In the genomic region with DNA sequence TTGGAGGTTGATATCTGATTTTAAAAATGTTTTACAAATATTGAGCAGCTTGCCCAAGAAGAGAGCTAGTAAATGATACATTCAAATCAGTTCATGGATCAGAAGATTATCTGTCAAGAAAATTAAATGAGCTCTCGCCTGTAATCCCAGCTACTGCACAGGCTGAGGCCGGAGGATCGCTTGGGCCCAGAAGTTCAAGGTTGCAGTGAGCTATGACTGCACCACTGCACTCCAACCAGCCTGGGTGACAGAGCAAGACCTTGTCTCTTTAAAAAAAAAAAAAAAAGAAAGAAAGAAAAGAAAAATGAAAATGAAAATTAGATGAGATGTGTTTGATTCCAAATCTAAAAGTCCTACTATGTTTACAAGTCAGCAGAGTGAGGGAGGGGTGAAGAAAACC, we compare ENCODE assay signal across 10 cellular contexts. TPM values are rescaled to one million over a fixed set of nuclear protein-coding genes. Genes with fewer than 3 reads are reported as not detected.
A peak's percentile ranks its signal among the peaks of the same experiment; 100 is the strongest.
DNase-seq lines count a peak whose midpoint lies in the region; ATAC-seq, FAIRE-seq and TF ChIP-seq lines count a peak whose summit lies in the region.
"Had no signal": no experiment of that assay in that cellular context is flagged by ENCODE, and none has a peak within 500 bp of the region (broad histone marks: within the 10 kb centered on the region; RNA-seq: fewer than 3 reads in every experiment).

No MANE protein-coding gene starts in this region.

- H3K4me1 ChIP-seq in ovary (ENCODE audit: insufficient read depth), result peaks cover 7% of the 10 kb centered on the region

- TF ChIP-seq POLR2A in ovary (IDR thresholded peaks at IDR 0.05), result no peak

- FAIRE-seq in D721Med (lab: Jason Lieb, UNC) (peak; percentile 32), GM19239 (lab: Jason Lieb, UNC) (no peak)

- no peaks in the 10 kb centered on the region for H3K36me3 ChIP-seq in ovary

- intact Hi-C loops in ovary (cut with DNase I), result no loop called here

- H3K27me3 ChIP-seq in ovary, result no peaks in the 10 kb centered on the region

- WGBS in ovary, 3 donors, result 31 to 42% (median 38%) methylated on average over 3 of the region's 3 CpGs

- H3K9me3 ChIP-seq in ovary, result no peaks in the 10 kb centered on the region

- in situ Hi-C loops in SK-MEL-5 (cut with HindIII; ENCODE audit: low pct_unique_long_range_greater_than_20kb, low sequenced_read_pairs), result no loop called here

- DNase-seq in D721Med (ENCODE audit: insufficient read length, low spot score) (no peak), SK-MEL-5 (ENCODE audit: low read depth, low spot score) (peak; percentile 33), epithelial cell of proximal tubule (ENCODE audit: low read depth) (no peak), ovary (peak in 3 of 5 donors; percentile 20 to 37 (median 37)), GM19239 (ENCODE audit: insufficient read length, low spot score) (no peak)
- DNase-seq: amygdala, NCI-H510A treated with DMSO at 0.1 percent for 48 hours had no signal

- ATAC-seq in GM18861 (IDR thresholded peaks at IDR 0.05; ENCODE audit: unreplicated experiment), result no peak
- no peak for ATAC-seq in GM18498 (IDR thresholded peaks at IDR 0.05; ENCODE audit: unreplicated experiment)
- ATAC-seq in GM19463 (IDR thresholded peaks at IDR 0.05; ENCODE audit: unreplicated experiment), result no peak

- TF ChIP-seq EP300 in ovary (IDR thresholded peaks at IDR 0.05), result no peak

- H3K27ac ChIP-seq in ovary, result peak overlapping the region in 1 of 2 donors; percentile 100

- TF ChIP-seq CTCF in D721Med (IDR thresholded peaks at IDR 0.05; ENCODE audit: insufficient read depth, missing control alignments) (no peak), epithelial cell of proximal tubule (conservative IDR thresholded peaks at IDR 0.05; ENCODE audit: low read depth, low read length) (no peak), ovary (IDR thresholded peaks at IDR 0.05) (no peak)

- H3K4me3 ChIP-seq in epithelial cell of proximal tubule (ENCODE audit: low read depth, low read length), result peak overlapping the region; percentile 86
- peak overlapping the region; percentile 96 for H3K4me3 ChIP-seq in ovary

RNA-seq across cellular contexts. Expression of gene SPART, which starts 2.4 kb away (rescaled TPM):
- 143 and 154 TPM in 2 replicates for total RNA-seq in SK-MEL-5 (2014; rRNA removed; shearing (Covaris generic))
- 60.5 and 88.7 TPM in 2 replicates for polyA plus RNA-seq in SK-MEL-5 (2015; cell fraction: cytosol; rRNA removed)
- polyA plus RNA-seq in SK-MEL-5 (2015; cell fraction: nucleus; rRNA removed), result 95.0 and 114 TPM in 2 replicates
- total RNA-seq in epithelial cell of proximal tubule (21.2 and 24.7 TPM in 2 replicates), ovary (100 to 1,000 TPM in 3 of 7 donors, 10 to 100 TPM in 4; 59.5 to 141 (median 98.1) TPM)
- polyA plus RNA-seq in ovary, result 100 to 1,000 TPM in 1 of 2 donors, 10 to 100 TPM in 1; 77.2 to 129 TPM

RNA-seq across cellular contexts. Expression of gene CCDC169, which starts 46.2 kb away (rescaled TPM):
- 1.7 and 1.9 TPM in 2 replicates for total RNA-seq in SK-MEL-5 (2014; rRNA removed; shearing (Covaris generic))
- polyA plus RNA-seq in SK-MEL-5 (2015; cell fraction: cytosol; rRNA removed), result 1.0 and 1.6 TPM in 2 replicates
- polyA plus RNA-seq in SK-MEL-5 (2015; cell fraction: nucleus; rRNA removed), result 4.1 and 4.9 TPM in 2 replicates
- total RNA-seq in epithelial cell of proximal tubule (3.2 and 3.5 TPM in 2 replicates), ovary (1 to 10 TPM in 3 of 7 donors, under 1 TPM in 3, not detected in 1; 0.24 to 1.4 (median 0.97) TPM)
- polyA plus RNA-seq in ovary, result 1 to 10 TPM in 1 of 2 donors, under 1 TPM in 1; 0.39 to 2.7 TPM

Comparison
In these comparisons a context has a peak if more than half of its experiments do, and no peak if none do; other contexts are left out.
1. DNase-seq: peak in SK-MEL-5 (single experiment) and ovary (3 of 5); none in D721Med (single experiment), epithelial cell of proximal tubule (single experiment) and GM19239 (single experiment).